ENCODE assay signal across 16 cellular contexts in genomic region chr2:14306268-14306950, GRCh38.
DNase-seq lines count a peak whose midpoint lies in the region; ATAC-seq and TF ChIP-seq lines count a peak whose summit lies in the region.
"Had no signal": no experiment of that assay in that cellular context is flagged by ENCODE, and none has a peak within 500 bp of the region (broad histone marks: within the 10 kb centered on the region; RNA-seq: fewer than 3 reads in every experiment).

No MANE protein-coding gene starts in this region.

- DNase-seq in kidney tubule cell (ENCODE audit: low spot score) = peak; percentile 6
- no peak for DNase-seq in NCI-H510A (lab: John Stamatoyannopoulos, UW)
- DNase-seq in endodermal cell = no peak
- DNase-seq in substantia nigra (lab: John Stamatoyannopoulos, UW) = no peak
- no peak for DNase-seq in stimulated activated CD4-positive, alpha-beta T cell treated with anti-CD3 and anti-CD28 coated beads, Interleukin-2, amount 100 ng/mL, for 24 hours
- DNase-seq: activated CD8-positive, alpha-beta memory T cell treated with anti-CD3 and anti-CD28 coated beads, Interleukin-2, amount 50 U/mL, for 4 hours; H7; kidney; NCI-H187 treated with DMSO at 0.1 percent for 48 hours; stimulated activated CD4-positive, alpha-beta T cell treated with anti-CD3 and anti-CD28 coated beads, Interleukin-12 subunit alpha, Interleukin-12 subunit beta, amount 100 ng/mL, for 4 hours had no signal

- TF ChIP-seq CTCF in endodermal cell (conservative IDR thresholded peaks at IDR 0.05) = no peak

- H3K4me1 ChIP-seq in endodermal cell (ENCODE audit: control insufficient read depth, insufficient read depth, low read length) = no peaks in the 10 kb centered on the region
- H3K4me1 ChIP-seq: vagina had no signal

- no peaks in the 10 kb centered on the region for H3K9me3 Mint-ChIP-seq in endodermal cell
- H3K9me3 Mint-ChIP-seq: neural crest cell had no signal

- H3K9ac ChIP-seq in endodermal cell (ENCODE audit: extremely low read depth, low read length, poor library complexity, severe bottlenecking) = no peak overlapping the region

- H3K27me3 ChIP-seq in endodermal cell (ENCODE audit: control insufficient read depth, insufficient read depth, low read length, poor library complexity, severe bottlenecking) = no peaks in the 10 kb centered on the region
- H3K27me3 ChIP-seq: vagina had no signal

- no peaks in the 10 kb centered on the region for H3K36me3 ChIP-seq in endodermal cell (ENCODE audit: control insufficient read depth, insufficient read depth, low read length)
- H3K36me3 ChIP-seq: vagina had no signal

- H3K36me3 Mint-ChIP-seq in endodermal cell (ENCODE audit: low read depth) = no peaks in the 10 kb centered on the region

- H3K4me3 Mint-ChIP-seq in endodermal cell = no peak overlapping the region
- H3K4me3 Mint-ChIP-seq: neural crest cell had no signal

- H3K27ac Mint-ChIP-seq in endodermal cell = no peak overlapping the region

- H3K27ac ChIP-seq in endodermal cell (ENCODE audit: low read depth, low read length) (no peak overlapping the region), substantia nigra (ENCODE audit: low read depth, low read length, poor library complexity, severe bottlenecking) (no peak overlapping the region)
- H3K27ac ChIP-seq: vagina had no signal

- no peaks in the 10 kb centered on the region for H3K27me3 Mint-ChIP-seq in endodermal cell (ENCODE audit: insufficient read depth)

- no peak overlapping the region for H3K4me3 ChIP-seq in endodermal cell (ENCODE audit: low read length)
- H3K4me3 ChIP-seq: vagina had no signal

- no peaks in the 10 kb centered on the region for H3K9me3 ChIP-seq in endodermal cell (ENCODE audit: control insufficient read depth, low read length)
- H3K9me3 ChIP-seq: vagina had no signal

- ATAC-seq in GM18873 (IDR thresholded peaks at IDR 0.05; ENCODE audit: low FRiP score, unreplicated experiment) (peak; percentile 67), GM21723 (IDR thresholded peaks at IDR 0.05; ENCODE audit: unreplicated experiment) (peak; percentile 53), HG03139 (IDR thresholded peaks at IDR 0.05; ENCODE audit: unreplicated experiment) (peak; percentile 59)
- ATAC-seq: Panc1 had no signal

- peaks cover 1% of the 10 kb centered on the region for H3K4me1 Mint-ChIP-seq in endodermal cell
- H3K4me1 Mint-ChIP-seq: neural crest cell had no signal

- 90 to 91% methylated on average over 3 of the region's 3 CpGs for WGBS in endodermal cell (ENCODE audit: insufficient coverage in 1 of 2, insufficient read length in 1 of 2), 2 experiments
